In the genomic region with DNA sequence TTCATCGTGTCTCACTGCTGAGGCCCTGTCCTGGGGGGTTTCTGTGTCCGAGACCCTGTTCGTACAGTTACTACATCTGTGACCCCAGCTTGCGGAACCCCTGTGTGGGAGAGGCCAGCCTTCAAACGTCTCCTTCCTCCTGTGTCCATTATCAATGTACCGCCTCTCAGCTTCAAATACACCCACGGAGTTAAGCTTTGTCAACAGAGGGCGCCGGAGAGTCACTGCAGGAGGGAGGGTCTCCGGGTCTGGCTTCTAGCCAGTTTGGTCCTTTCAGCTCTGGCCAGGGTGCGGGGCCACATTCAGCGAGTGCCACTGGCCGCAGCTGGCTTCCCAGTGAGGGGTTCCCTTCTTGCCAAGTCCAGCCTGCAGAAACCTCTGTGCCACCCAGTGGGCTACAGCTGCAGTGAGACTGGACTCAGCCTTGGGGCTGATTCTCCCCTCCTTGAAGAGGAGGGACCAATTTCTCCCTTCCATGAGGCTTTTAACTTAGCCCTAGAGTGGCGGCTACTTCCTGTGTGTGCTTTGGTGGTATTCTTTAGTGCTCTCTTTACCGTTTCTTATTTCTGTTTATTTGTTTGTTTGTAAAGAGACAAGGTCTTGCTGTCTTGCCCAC, we compare ENCODE assay signal across 1 cellular context.
A peak's percentile ranks its signal among the peaks of the same experiment; 100 is the strongest.
TF ChIP-seq lines count a peak whose summit lies in the region.

No MANE protein-coding gene starts in this region.

TF ChIP-seq in HCT116, 20 proteins besides CTCF, POLR2A, EP300 and RAD21:
- TF ChIP-seq EGR1 (IDR thresholded peaks at IDR 0.05; ENCODE audit: low read depth), result peak; percentile 30; the same call in 1 of the 2 replicates
TF ChIP-seq in HCT116: peak in this region for 1; not testable (repeated sequence) for 19.
